In the genomic region with DNA sequence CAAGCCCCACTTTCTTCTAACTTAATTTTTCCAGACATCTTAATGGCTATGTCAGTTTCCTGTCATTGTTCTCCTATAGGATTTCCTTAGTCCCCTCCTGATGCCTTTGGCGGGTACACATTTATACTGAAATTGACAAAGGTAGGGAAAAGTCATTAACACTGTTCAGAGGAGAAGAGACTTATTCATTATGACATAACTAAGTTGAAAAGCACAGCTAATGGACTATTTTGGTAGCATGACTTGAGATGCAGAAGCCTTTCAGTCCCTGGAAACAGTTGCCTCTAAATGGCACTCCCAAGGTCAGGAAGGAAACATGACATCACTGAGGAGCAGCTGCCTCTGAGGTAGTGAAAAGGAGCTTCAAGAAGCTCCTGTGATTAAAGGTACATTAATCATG, we compare ENCODE assay signal across 16 cellular contexts.
DNase-seq lines count a peak whose midpoint lies in the region; ATAC-seq, FAIRE-seq and TF ChIP-seq lines count a peak whose summit lies in the region.
"Had no signal": no experiment of that assay in that cellular context is flagged by ENCODE, and none has a peak within 500 bp of the region (broad histone marks: within the 10 kb centered on the region; RNA-seq: fewer than 3 reads in every experiment).

No MANE protein-coding gene starts in this region.

- intact Hi-C loops in Right ventricle myocardium superior (cut with DNase I) = no loop called here

- no peak for FAIRE-seq in D721Med (lab: Jason Lieb, UNC)

- H3K4me3 ChIP-seq in right atrium auricular region = no peak overlapping the region
- no peak overlapping the region for H3K4me3 ChIP-seq in cardiac fibroblast (replicated peaks in 1 of 2; ENCODE audit: low read depth in 2 of 2, low read length in 2 of 2)
- H3K4me3 ChIP-seq in subcutaneous abdominal adipose tissue (ENCODE audit: low read depth in 1 of 5, low read length in 5 of 5) = no peak overlapping the region

- TF ChIP-seq CTCF in right atrium auricular region (IDR thresholded peaks at IDR 0.05) (no peak), cardiac fibroblast (IDR thresholded peaks at IDR 0.05; ENCODE audit: low read depth, low read length) (no peak), D721Med (IDR thresholded peaks at IDR 0.05; ENCODE audit: insufficient read depth, missing control alignments) (no peak)

- DNase-seq in Right ventricle myocardium superior = no peak
- DNase-seq in right atrium auricular region (ENCODE audit: low spot score) = no peak
- peak; percentile 41 to 68 for DNase-seq in cardiac fibroblast (ENCODE audit: low read depth in 2 of 2)
- DNase-seq in kidney tubule cell (ENCODE audit: low spot score) = peak; percentile 66
- no peak for DNase-seq in HUDEP-2 (lab: John Stamatoyannopoulos, UW; ENCODE audit: unreplicated experiment in 76 of 76)
- no peak for DNase-seq in NCI-H1092 treated with DMSO at 0.1 percent for 48 hours (lab: John Stamatoyannopoulos, UW)
- no peak for DNase-seq in D721Med (ENCODE audit: insufficient read length, low spot score)
- DNase-seq: activated CD8-positive, alpha-beta memory T cell treated with anti-CD3 and anti-CD28 coated beads, Interleukin-2, amount 10 ng/mL, durations not matched to agents 7 days and 5 days; CD8-positive, alpha-beta memory T cell; endodermal cell; GF-D8; kidney; naive thymus-derived CD8-positive, alpha-beta T cell; NCI-H187; T-helper 1 cell had no signal

- ATAC-seq in Right ventricle myocardium superior (ENCODE audit: poor library complexity) = peak; percentile 52
- ATAC-seq: activated CD8-positive, alpha-beta memory T cell treated with anti-CD3 and anti-CD28 coated beads, Interleukin-2, amount 10 ng/mL, durations not matched to agents 7 days and 5 days; naive thymus-derived CD8-positive, alpha-beta T cell had no signal

- H3K9ac ChIP-seq in subcutaneous abdominal adipose tissue (ENCODE audit: low read length in 5 of 5) = no peak overlapping the region

- no peak overlapping the region for H3K27ac ChIP-seq in right atrium auricular region
- H3K27ac ChIP-seq in subcutaneous abdominal adipose tissue (ENCODE audit: low read depth, low read length) = peak overlapping the region; percentile 71

- H3K9me3 ChIP-seq in right atrium auricular region = no peaks in the 10 kb centered on the region
- no peaks in the 10 kb centered on the region for H3K9me3 ChIP-seq in subcutaneous abdominal adipose tissue (ENCODE audit: control insufficient read depth in 5 of 5, low read length in 5 of 5)

- H3K36me3 ChIP-seq in right atrium auricular region (no peaks in the 10 kb centered on the region), subcutaneous abdominal adipose tissue (ENCODE audit: control insufficient read depth in 5 of 5, insufficient read depth in 5 of 5, low read length in 5 of 5) (no peaks in the 10 kb centered on the region)

- H3K4me1 ChIP-seq in right atrium auricular region (no peaks in the 10 kb centered on the region), subcutaneous abdominal adipose tissue (ENCODE audit: control insufficient read depth in 5 of 5, insufficient read depth in 5 of 5, low read length in 5 of 5) (no peaks in the 10 kb centered on the region)

- H3K27me3 ChIP-seq in right atrium auricular region = no peaks in the 10 kb centered on the region
- no peaks in the 10 kb centered on the region for H3K27me3 ChIP-seq in subcutaneous abdominal adipose tissue (ENCODE audit: control insufficient read depth in 5 of 5, insufficient read depth in 4 of 5, low read length in 5 of 5)

Comparison
In these comparisons a context has a peak if more than half of its experiments do, and no peak if none do; other contexts are left out.
1. DNase-seq: peak in cardiac fibroblast (2 of 2) and kidney tubule cell (single experiment); none in Right ventricle myocardium superior (single experiment), right atrium auricular region (single experiment), HUDEP-2 (0 of 76), NCI-H1092 treated with DMSO at 0.1 percent for 48 hours (single experiment) and D721Med (single experiment).